Comparison of ENCODE assay signal across 18 cellular contexts in the genomic region with DNA sequence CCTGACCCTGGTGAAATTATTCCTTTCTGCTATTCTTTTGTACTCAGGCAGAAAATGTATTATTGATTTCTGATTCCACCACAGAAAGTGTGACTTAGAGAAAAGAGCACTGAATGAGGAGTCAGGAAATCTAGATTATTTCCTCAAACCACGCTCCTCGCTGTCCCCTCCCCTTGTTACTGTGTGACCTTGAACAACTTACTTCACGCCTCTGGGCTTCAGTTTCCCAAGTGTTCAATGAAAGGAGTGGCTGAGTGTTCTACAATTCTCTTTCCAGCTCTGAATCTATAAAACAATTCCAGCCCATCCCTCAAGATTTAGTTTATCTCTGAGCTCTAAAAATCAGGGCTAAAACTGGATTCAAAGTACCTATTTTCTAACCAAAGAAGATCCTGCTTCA. TPM values are rescaled to one million over a fixed set of nuclear protein-coding genes. Genes with fewer than 3 reads are reported as not detected.
DNase-seq lines count a peak whose midpoint lies in the region; ATAC-seq and TF ChIP-seq lines count a peak whose summit lies in the region.
"Had no signal": no experiment of that assay in that cellular context is flagged by ENCODE, and none has a peak within 500 bp of the region (broad histone marks: within the 10 kb centered on the region; RNA-seq: fewer than 3 reads in every experiment).

No MANE protein-coding gene starts in this region.

- H3K9me3 ChIP-seq in cardiac muscle cell (ENCODE audit: low read depth) (no peaks in the 10 kb centered on the region), heart left ventricle (no peaks in the 10 kb centered on the region)
- H3K9me3 ChIP-seq: Peyer's patch had no signal

- H3K9me3 Mint-ChIP-seq in WTC11: no peaks in the 10 kb centered on the region
- no peaks in the 10 kb centered on the region for H3K9me3 Mint-ChIP-seq in stimulated activated naive CD8-positive, alpha-beta T cell treated with anti-CD3 and anti-CD28 coated beads, Interleukin-15, amount 100 ng/mL, for 72 hours

- intact Hi-C loops in heart left ventricle (cut with DNase I): loop anchor here (5.0 to 10.0 kb wide), 12 partner anchors 39 to 279 kb away; no protein-coding TSS in a partner anchor

- H3K4me3 ChIP-seq in cardiac muscle cell (no peak overlapping the region), heart left ventricle (peak overlapping the region in 3 of 12 donors; percentile 74 to 83 (median 77)), epithelial cell of proximal tubule (ENCODE audit: low read depth, low read length) (peak overlapping the region; percentile 86)

- H3K27ac ChIP-seq in cardiac muscle cell (peak overlapping the region; percentile 86), heart left ventricle (peak overlapping the region in 6 of 12 donors; percentile 35 to 92 (median 85))

- TF ChIP-seq CTCF in cardiac muscle cell (IDR thresholded peaks at IDR 0.05; ENCODE audit: low read depth, low read length) (no peak), heart left ventricle (IDR thresholded peaks at IDR 0.05) (no peak), WTC11 (IDR thresholded peaks at IDR 0.05) (no peak), epithelial cell of proximal tubule (conservative IDR thresholded peaks at IDR 0.05; ENCODE audit: low read depth, low read length) (no peak)

- ATAC-seq in heart left ventricle: no peak
- no peak for ATAC-seq in WTC11
- ATAC-seq in stimulated activated naive CD8-positive, alpha-beta T cell treated with anti-CD3 and anti-CD28 coated beads, Interleukin-15, amount 100 ng/mL, for 72 hours: no peak
- no peak for ATAC-seq in activated CD4-positive, CD25-positive, alpha-beta regulatory T cell treated with anti-CD3 and anti-CD28 coated beads, Interleukin-2, amount 50 U/mL, for 24 hours

- H3K36me3 ChIP-seq in cardiac muscle cell: no peaks in the 10 kb centered on the region
- H3K36me3 ChIP-seq in heart left ventricle: no peaks in the 10 kb centered on the region
- H3K36me3 ChIP-seq: Peyer's patch had no signal

- H3K27ac Mint-ChIP-seq in WTC11: peak overlapping the region; percentile 92
- no peak overlapping the region for H3K27ac Mint-ChIP-seq in stimulated activated naive CD8-positive, alpha-beta T cell treated with anti-CD3 and anti-CD28 coated beads, Interleukin-15, amount 100 ng/mL, for 72 hours

- 64 to 69% (median 67%) methylated on average over 3 of the region's 3 CpGs for WGBS in heart left ventricle, 4 donors

- DNase-seq in cardiac muscle cell (ENCODE audit: low read depth in 1 of 2, low spot score in 1 of 2) (no peak), heart left ventricle (no peak), WTC11 (ENCODE audit: low spot score) (no peak), epithelial cell of proximal tubule (ENCODE audit: low read depth) (no peak), GDM1 (lab: John Stamatoyannopoulos, UW) (no peak), NCI-H2107 treated with DMSO at 0.1 percent for 48 hours (lab: John Stamatoyannopoulos, UW; ENCODE audit: unreplicated experiment) (no peak)
- DNase-seq in stimulated activated naive CD8-positive, alpha-beta T cell treated with anti-CD3 and anti-CD28 coated beads, Interleukin-15, amount 100 ng/mL, for 72 hours: no peak
- DNase-seq: activated CD4-positive, CD25-positive, alpha-beta regulatory T cell treated with anti-CD3 and anti-CD28 coated beads, Interleukin-2, amount 50 U/mL, for 72 hours; activated effector memory CD4-positive, alpha-beta T cell treated with Interleukin-2 at 50 U/mL for 16 hours; AML-193; DMS 273 treated with DMSO at 0.1 percent for 48 hours; effector CD4-positive, alpha-beta T cell; NCI-H2107; occipital lobe; stimulated activated naive CD4-positive, alpha-beta T cell treated with Interleukin-2 at 50 U/mL for 16 hours; SW 1271 had no signal

- H3K27me3 Mint-ChIP-seq in WTC11 (ENCODE audit: low read depth): no peaks in the 10 kb centered on the region
- no peaks in the 10 kb centered on the region for H3K27me3 Mint-ChIP-seq in stimulated activated naive CD8-positive, alpha-beta T cell treated with anti-CD3 and anti-CD28 coated beads, Interleukin-15, amount 100 ng/mL, for 72 hours

- peak overlapping the region; percentile 95 for H3K4me3 Mint-ChIP-seq in WTC11
- peak overlapping the region; percentile 98 to 100 for H3K4me3 Mint-ChIP-seq in stimulated activated naive CD8-positive, alpha-beta T cell treated with anti-CD3 and anti-CD28 coated beads, Interleukin-15, amount 100 ng/mL, for 72 hours

- POLR2A ChIA-PET in WTC11 (lab: Charles Lee): no interaction called here

- peaks cover 13% of the 10 kb centered on the region for H3K4me1 Mint-ChIP-seq in WTC11
- H3K4me1 Mint-ChIP-seq in stimulated activated naive CD8-positive, alpha-beta T cell treated with anti-CD3 and anti-CD28 coated beads, Interleukin-15, amount 100 ng/mL, for 72 hours: peaks cover 37% of the 10 kb centered on the region

- H3K36me3 Mint-ChIP-seq in WTC11: no peaks in the 10 kb centered on the region

- no peak for TF ChIP-seq POLR2A in heart left ventricle (IDR thresholded peaks at IDR 0.05)

- CTCF ChIA-PET in WTC11 (lab: Charles Lee): interaction anchor here (1.0 kb wide), 1 partner anchor 9 kb away, joined by 3 read pairs; no protein-coding TSS in a partner anchor

- peaks cover 28% of the 10 kb centered on the region for H3K4me1 ChIP-seq in cardiac muscle cell (ENCODE audit: low read depth)
- peaks cover 0 to 70% (median 15%) of the 10 kb centered on the region in 12 donors for H3K4me1 ChIP-seq in heart left ventricle

- H3K27me3 ChIP-seq in cardiac muscle cell (no peaks in the 10 kb centered on the region), heart left ventricle (peaks cover 0 to 4% (median 0%) of the 10 kb centered on the region in 9 donors)
- H3K27me3 ChIP-seq: Peyer's patch had no signal

TF ChIP-seq in WTC11, 78 proteins besides CTCF, POLR2A, EP300 and RAD21 (continues in another document):
- TF ChIP-seq, protein P1, sequence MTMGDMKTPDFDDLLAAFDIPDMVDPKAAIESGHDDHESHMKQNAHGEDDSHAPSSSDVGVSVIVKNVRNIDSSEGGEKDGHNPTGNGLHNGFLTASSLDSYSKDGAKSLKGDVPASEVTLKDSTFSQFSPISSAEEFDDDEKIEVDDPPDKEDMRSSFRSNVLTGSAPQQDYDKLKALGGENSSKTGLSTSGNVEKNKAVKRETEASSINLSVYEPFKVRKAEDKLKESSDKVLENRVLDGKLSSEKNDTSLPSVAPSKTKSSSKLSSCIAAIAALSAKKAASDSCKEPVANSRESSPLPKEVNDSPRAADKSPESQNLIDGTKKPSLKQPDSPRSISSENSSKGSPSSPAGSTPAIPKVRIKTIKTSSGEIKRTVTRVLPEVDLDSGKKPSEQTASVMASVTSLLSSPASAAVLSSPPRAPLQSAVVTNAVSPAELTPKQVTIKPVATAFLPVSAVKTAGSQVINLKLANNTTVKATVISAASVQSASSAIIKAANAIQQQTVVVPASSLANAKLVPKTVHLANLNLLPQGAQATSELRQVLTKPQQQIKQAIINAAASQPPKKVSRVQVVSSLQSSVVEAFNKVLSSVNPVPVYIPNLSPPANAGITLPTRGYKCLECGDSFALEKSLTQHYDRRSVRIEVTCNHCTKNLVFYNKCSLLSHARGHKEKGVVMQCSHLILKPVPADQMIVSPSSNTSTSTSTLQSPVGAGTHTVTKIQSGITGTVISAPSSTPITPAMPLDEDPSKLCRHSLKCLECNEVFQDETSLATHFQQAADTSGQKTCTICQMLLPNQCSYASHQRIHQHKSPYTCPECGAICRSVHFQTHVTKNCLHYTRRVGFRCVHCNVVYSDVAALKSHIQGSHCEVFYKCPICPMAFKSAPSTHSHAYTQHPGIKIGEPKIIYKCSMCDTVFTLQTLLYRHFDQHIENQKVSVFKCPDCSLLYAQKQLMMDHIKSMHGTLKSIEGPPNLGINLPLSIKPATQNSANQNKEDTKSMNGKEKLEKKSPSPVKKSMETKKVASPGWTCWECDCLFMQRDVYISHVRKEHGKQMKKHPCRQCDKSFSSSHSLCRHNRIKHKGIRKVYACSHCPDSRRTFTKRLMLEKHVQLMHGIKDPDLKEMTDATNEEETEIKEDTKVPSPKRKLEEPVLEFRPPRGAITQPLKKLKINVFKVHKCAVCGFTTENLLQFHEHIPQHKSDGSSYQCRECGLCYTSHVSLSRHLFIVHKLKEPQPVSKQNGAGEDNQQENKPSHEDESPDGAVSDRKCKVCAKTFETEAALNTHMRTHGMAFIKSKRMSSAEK (CRISPR knock-in tag; IDR thresholded peaks at IDR 0.05; ENCODE audit: borderline replicate concordance): no peak
- TF ChIP-seq SMAD4 (CRISPR knock-in tag; IDR thresholded peaks at IDR 0.05): no peak
- TF ChIP-seq ZNF121 (CRISPR knock-in tag; IDR thresholded peaks at IDR 0.05): no peak
- no peak for TF ChIP-seq NR3C1 (CRISPR knock-in tag; conservative IDR thresholded peaks at IDR 0.05; ENCODE audit: low read depth)
- TF ChIP-seq ZNF512 (CRISPR knock-in tag; IDR thresholded peaks at IDR 0.05; ENCODE audit: borderline replicate concordance): no peak
- TF ChIP-seq, protein P2, sequence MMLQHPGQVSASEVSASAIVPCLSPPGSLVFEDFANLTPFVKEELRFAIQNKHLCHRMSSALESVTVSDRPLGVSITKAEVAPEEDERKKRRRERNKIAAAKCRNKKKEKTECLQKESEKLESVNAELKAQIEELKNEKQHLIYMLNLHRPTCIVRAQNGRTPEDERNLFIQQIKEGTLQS (CRISPR knock-in tag; conservative IDR thresholded peaks at IDR 0.05): no peak
- no peak for TF ChIP-seq ZNF416 (CRISPR knock-in tag; IDR thresholded peaks at IDR 0.05)

RNA-seq across cellular contexts. Expression of gene TNIK, which starts 3.4 kb away (rescaled TPM):
- 26.4 and 55.1 TPM in 2 replicates for total RNA-seq in cardiac muscle cell
- 32.6 and 32.8 TPM in 2 replicates for polyA plus RNA-seq in cardiac muscle cell
- total RNA-seq in heart left ventricle: 10 to 100 TPM; 12.3 to 51.6 (median 32.4) TPM
- polyA plus RNA-seq in heart left ventricle: 10 to 100 TPM; 12.5 to 19.2 TPM
- 50.3 to 53.0 TPM (median 51.9 TPM) in 3 replicates for total RNA-seq in WTC11 (2021)
- total RNA-seq in epithelial cell of proximal tubule: 3.1 and 11.8 TPM in 2 replicates
